16 cellular contexts compared by ENCODE assay signal in genomic region chr13:114162533-114162922, GRCh38. TPM values are rescaled to one million over a fixed set of nuclear protein-coding genes. Genes with fewer than 3 reads are reported as not detected.
DNase-seq lines count a peak whose midpoint lies in the region; ATAC-seq and TF ChIP-seq lines count a peak whose summit lies in the region.
"Had no signal": no experiment of that assay in that cellular context is flagged by ENCODE, and none has a peak within 500 bp of the region (broad histone marks: within the 10 kb centered on the region; RNA-seq: fewer than 3 reads in every experiment).

No MANE protein-coding gene starts in this region.

- peak overlapping the region in 1 of 2 donors; percentile 68 for H3K4me3 ChIP-seq in mucosa of rectum (ENCODE audit: low read length in 2 of 2)
- no peak overlapping the region for H3K4me3 ChIP-seq in upper lobe of right lung
- H3K4me3 ChIP-seq in lower leg skin (ENCODE audit: low read depth, poor library complexity, severe bottlenecking), result no peak overlapping the region
- H3K4me3 ChIP-seq: left ventricle myocardium inferior had no signal

- DNase-seq in activated naive CD4-positive, alpha-beta T cell treated with anti-CD3 and anti-CD28 coated beads for 36 hours, result no peak
- DNase-seq in activated naive CD4-positive, alpha-beta T cell (lab: John Stamatoyannopoulos, UW), result no peak
- DNase-seq in activated naive CD4-positive, alpha-beta T cell treated with anti-CD3 and anti-CD28 coated beads, Interleukin-2, amount 50 U/mL, for 72 hours (ENCODE audit: low spot score in 2 of 2), result no peak
- DNase-seq in upper lobe of right lung (no peak), lower leg skin (ENCODE audit: low spot score in 2 of 2) (no peak), NCI-H345 (lab: John Stamatoyannopoulos, UW) (no peak), endothelial cell (ENCODE audit: low spot score) (no peak)
- DNase-seq: brain microvascular endothelial cell, glutamatergic neuron, NCI-H187, NCI-H526 treated with DMSO at 0.1 percent for 48 hours had no signal

- WGBS in lower leg skin, 2 donors, result 81 to 91% methylated on average over 16 of the region's 16 CpGs

- TF ChIP-seq CTCF in upper lobe of right lung (IDR thresholded peaks at IDR 0.05) (no peak), lower leg skin (IDR thresholded peaks at IDR 0.05) (no peak), endothelial cell (IDR thresholded peaks at IDR 0.05; ENCODE audit: unreplicated experiment) (no peak)

- no peaks in the 10 kb centered on the region for H3K9me3 ChIP-seq in mucosa of rectum (ENCODE audit: control insufficient read depth in 2 of 2, low read length in 2 of 2)
- H3K9me3 ChIP-seq in upper lobe of right lung, result no peaks in the 10 kb centered on the region
- H3K9me3 ChIP-seq: left ventricle myocardium inferior, upper lobe of left lung had no signal

- peaks cover 71% of the 10 kb centered on the region for H3K4me1 Mint-ChIP-seq in activated naive CD4-positive, alpha-beta T cell treated with anti-CD3 and anti-CD28 coated beads for 36 hours (ENCODE audit: low read depth)
- H3K4me1 Mint-ChIP-seq in endothelial cell (ENCODE audit: unreplicated experiment), result no peaks in the 10 kb centered on the region

- intact Hi-C loops in activated naive CD4-positive, alpha-beta T cell treated with anti-CD3 and anti-CD28 coated beads for 36 hours (cut with micrococcal nuclease), result no loop called here
- intact Hi-C loops in upper lobe of right lung (cut with DNase I), result no loop called here
- intact Hi-C loops in lower leg skin (cut with DNase I; ENCODE audit: low total_unique reads), result no loop called here

- H3K9me3 Mint-ChIP-seq in activated naive CD4-positive, alpha-beta T cell treated with anti-CD3 and anti-CD28 coated beads for 36 hours, result no peaks in the 10 kb centered on the region
- no peaks in the 10 kb centered on the region for H3K9me3 Mint-ChIP-seq in activated naive CD4-positive, alpha-beta T cell treated with anti-CD3 and anti-CD28 coated beads, Interleukin-2, amount 50 U/mL, for 72 hours
- H3K9me3 Mint-ChIP-seq in endothelial cell (ENCODE audit: unreplicated experiment), result no peaks in the 10 kb centered on the region

- H3K27ac ChIP-seq in mucosa of rectum (ENCODE audit: low read depth in 2 of 2, low read length in 2 of 2), result peak overlapping the region in 1 of 2 donors; percentile 53
- peak overlapping the region; percentile 51 for H3K27ac ChIP-seq in upper lobe of right lung
- H3K27ac ChIP-seq: brain microvascular endothelial cell, left ventricle myocardium inferior, RWPE1 had no signal

- no peak for ATAC-seq in activated naive CD4-positive, alpha-beta T cell treated with anti-CD3 and anti-CD28 coated beads, Interleukin-2, amount 50 U/mL, for 72 hours
- ATAC-seq in upper lobe of right lung, result no peak

- H3K36me3 Mint-ChIP-seq in activated naive CD4-positive, alpha-beta T cell treated with anti-CD3 and anti-CD28 coated beads for 36 hours (ENCODE audit: low read depth), result no peaks in the 10 kb centered on the region
- peaks cover 0 to 7% of the 10 kb centered on the region in 2 donors for H3K36me3 Mint-ChIP-seq in activated naive CD4-positive, alpha-beta T cell treated with anti-CD3 and anti-CD28 coated beads, Interleukin-2, amount 50 U/mL, for 72 hours
- no peaks in the 10 kb centered on the region for H3K36me3 Mint-ChIP-seq in endothelial cell (ENCODE audit: low read depth, unreplicated experiment)

- H3K4me3 Mint-ChIP-seq in activated naive CD4-positive, alpha-beta T cell treated with anti-CD3 and anti-CD28 coated beads for 36 hours, result peak overlapping the region; percentile 65
- no peak overlapping the region for H3K4me3 Mint-ChIP-seq in endothelial cell (ENCODE audit: unreplicated experiment)

- H3K9ac ChIP-seq in mucosa of rectum (ENCODE audit: low read depth in 1 of 2, low read length in 2 of 2), result peak overlapping the region; percentile 26 to 28

- H3K4me1 ChIP-seq in mucosa of rectum (ENCODE audit: control insufficient read depth in 2 of 2, insufficient read depth in 2 of 2, low read length in 2 of 2) (peaks cover 16% of the 10 kb centered on the region in 2 donors), upper lobe of right lung (peaks cover 27% of the 10 kb centered on the region)

- H3K36me3 ChIP-seq in mucosa of rectum (ENCODE audit: control insufficient read depth in 2 of 2, insufficient read depth in 2 of 2, low read length in 2 of 2) (no peaks in the 10 kb centered on the region), upper lobe of right lung (no peaks in the 10 kb centered on the region)
- H3K36me3 ChIP-seq: brain microvascular endothelial cell, left ventricle myocardium inferior, upper lobe of left lung had no signal

- no peaks in the 10 kb centered on the region for H3K27me3 Mint-ChIP-seq in activated naive CD4-positive, alpha-beta T cell treated with anti-CD3 and anti-CD28 coated beads for 36 hours (ENCODE audit: low read depth)
- H3K27me3 Mint-ChIP-seq in endothelial cell (ENCODE audit: unreplicated experiment), result peaks cover 10% of the 10 kb centered on the region

- H3K27ac Mint-ChIP-seq in activated naive CD4-positive, alpha-beta T cell treated with anti-CD3 and anti-CD28 coated beads for 36 hours, result peak overlapping the region; percentile 77
- H3K27ac Mint-ChIP-seq in activated naive CD4-positive, alpha-beta T cell treated with anti-CD3 and anti-CD28 coated beads, Interleukin-2, amount 50 U/mL, for 72 hours, result peak overlapping the region; percentile 68 to 71
- H3K27ac Mint-ChIP-seq in endothelial cell (ENCODE audit: unreplicated experiment), result no peak overlapping the region

- TF ChIP-seq POLR2A in lower leg skin (IDR thresholded peaks at IDR 0.05), result no peak

- CTCF ChIA-PET in activated naive CD4-positive, alpha-beta T cell treated with anti-CD3 and anti-CD28 coated beads for 36 hours (lab: Charles Lee), result interaction anchor here (1.3 to 2.3 kb wide), 6 partner anchors 12 to 63 kb away, joined by 3 to 13 read pairs (median 4); no protein-coding TSS in a partner anchor

- H3K27me3 ChIP-seq in mucosa of rectum (ENCODE audit: control insufficient read depth in 2 of 2, insufficient read depth in 2 of 2, low read length in 2 of 2) (no peaks in the 10 kb centered on the region), upper lobe of right lung (no peaks in the 10 kb centered on the region)
- H3K27me3 ChIP-seq: brain microvascular endothelial cell, upper lobe of left lung had no signal

RNA-seq across cellular contexts. Expression of gene CFAP97D2, which starts 16.5 kb away (rescaled TPM):
- total RNA-seq in activated naive CD4-positive, alpha-beta T cell treated with anti-CD3 and anti-CD28 coated beads for 36 hours, result under 1 TPM in 1 of 2 experiments, not detected in 1; 0.17 TPM
- not detected for total RNA-seq in activated naive CD4-positive, alpha-beta T cell treated with anti-CD3 and anti-CD28 coated beads, Interleukin-2, amount 50 U/mL, for 72 hours
- total RNA-seq in upper lobe of right lung (not detected), lower leg skin (not detected), endothelial cell (ENCODE audit: unreplicated experiment) (not detected)
- total RNA-seq: left ventricle myocardium inferior, osteocyte had no signal

RNA-seq across cellular contexts. Expression of gene RASA3, which starts 30.1 kb away (rescaled TPM):
- total RNA-seq in activated naive CD4-positive, alpha-beta T cell treated with anti-CD3 and anti-CD28 coated beads for 36 hours, result 10 to 100 TPM; 48.3 to 48.8 TPM
- 10 to 100 TPM; 39.4 to 44.1 TPM for total RNA-seq in activated naive CD4-positive, alpha-beta T cell treated with anti-CD3 and anti-CD28 coated beads, Interleukin-2, amount 50 U/mL, for 72 hours
- total RNA-seq in upper lobe of right lung (17.3 TPM), lower leg skin (10 to 100 TPM; 12.9 to 30.5 (median 24.2) TPM), endothelial cell (ENCODE audit: unreplicated experiment) (34.0 TPM)
